Comparison of ENCODE assay signal across 23 cellular contexts in genomic region chr7:92159-92767, GRCh38.
DNase-seq lines count a peak whose midpoint lies in the region; ATAC-seq and TF ChIP-seq lines count a peak whose summit lies in the region.
"Had no signal": no experiment of that assay in that cellular context is flagged by ENCODE, and none has a peak within 500 bp of the region (broad histone marks: within the 10 kb centered on the region; RNA-seq: fewer than 3 reads in every experiment).

No MANE protein-coding gene starts in this region.

- POLR2A ChIA-PET in A673 (lab: Charles Lee; ENCODE audit: low non-redundant PET), result no interaction called here

- H3K27ac Mint-ChIP-seq in activated naive CD8-positive, alpha-beta T cell treated with anti-CD3 and anti-CD28 coated beads for 36 hours, result no peak overlapping the region
- H3K27ac Mint-ChIP-seq: activated CD4-positive, alpha-beta T cell treated with anti-CD3 and anti-CD28 coated beads, Interleukin-2, amount 10 ng/mL, durations not matched to agents 24 days and 14 days; activated naive CD4-positive, alpha-beta T cell treated with anti-CD3 and anti-CD28 coated beads, Interleukin-2, amount 10 ng/mL, durations not matched to agents 7 days and 5 days; mesothelial cell of epicardium; natural killer cell had no signal

- DNase-seq in A673 (ENCODE audit: low spot score) (peak; percentile 56), Daoy (ENCODE audit: low read depth) (peak; percentile 6), NCI-H345 (lab: John Stamatoyannopoulos, UW) (peak; percentile 14), coronary artery (ENCODE audit: low spot score) (peak; percentile 52), upper lobe of right lung (no peak)
- DNase-seq in activated effector memory CD4-positive, alpha-beta T cell treated with Interleukin-2 at 50 U/mL for 16 hours, result no peak
- no peak for DNase-seq in activated naive CD8-positive, alpha-beta T cell treated with anti-CD3 and anti-CD28 coated beads for 36 hours
- DNase-seq: activated CD4-positive, alpha-beta T cell treated with anti-CD3 and anti-CD28 coated beads, Interleukin-2, amount 10 ng/mL, durations not matched to agents 24 days and 14 days; activated naive CD4-positive, alpha-beta T cell treated with anti-CD3 and anti-CD28 coated beads, Interleukin-2, amount 10 ng/mL, durations not matched to agents 7 days and 5 days; activated T-cell treated with anti-CD3 and anti-CD28 coated beads, Interleukin-2, amount 50 U/mL, for 48 hours; gastrocnemius medialis; hippocampal formation; KG1; left ventricle myocardium inferior; natural killer cell; NCI-H2029 treated with DMSO at 0.1 percent for 48 hours; pancreas; stimulated activated naive CD8-positive, alpha-beta T cell treated with anti-CD3 and anti-CD28 coated beads, Interleukin-15, Interleukin-2, amounts not matched to agents 100 U/mL and 50 U/mL, for 24 hours had no signal

- H3K27me3 Mint-ChIP-seq in activated naive CD8-positive, alpha-beta T cell treated with anti-CD3 and anti-CD28 coated beads for 36 hours, result peaks cover 7% of the 10 kb centered on the region

- H3K36me3 Mint-ChIP-seq in activated naive CD8-positive, alpha-beta T cell treated with anti-CD3 and anti-CD28 coated beads for 36 hours, result no peaks in the 10 kb centered on the region
- H3K36me3 Mint-ChIP-seq: activated naive CD4-positive, alpha-beta T cell treated with anti-CD3 and anti-CD28 coated beads, Interleukin-2, amount 10 ng/mL, durations not matched to agents 7 days and 5 days; mesothelial cell of epicardium; natural killer cell had no signal

- no peak for ATAC-seq in HG03196 (IDR thresholded peaks at IDR 0.05; ENCODE audit: unreplicated experiment)
- no peak for ATAC-seq in upper lobe of right lung
- ATAC-seq: gastrocnemius medialis; natural killer cell; pancreas; right cardiac atrium; stimulated activated naive CD8-positive, alpha-beta T cell treated with anti-CD3 and anti-CD28 coated beads, Interleukin-15, Interleukin-2, amounts not matched to agents 100 U/mL and 50 U/mL, for 24 hours had no signal

- TF ChIP-seq CTCF in A673 (conservative IDR thresholded peaks at IDR 0.05; ENCODE audit: low read depth, low read length) (no peak), coronary artery (IDR thresholded peaks at IDR 0.05) (no peak), upper lobe of right lung (IDR thresholded peaks at IDR 0.05) (no peak)

- CTCF ChIA-PET in A673 (lab: Charles Lee), result no interaction called here

- no peak overlapping the region for H3K4me3 Mint-ChIP-seq in activated naive CD8-positive, alpha-beta T cell treated with anti-CD3 and anti-CD28 coated beads for 36 hours
- H3K4me3 Mint-ChIP-seq: activated CD4-positive, alpha-beta T cell treated with anti-CD3 and anti-CD28 coated beads, Interleukin-2, amount 10 ng/mL, durations not matched to agents 24 days and 14 days; activated naive CD4-positive, alpha-beta T cell treated with anti-CD3 and anti-CD28 coated beads, Interleukin-2, amount 10 ng/mL, durations not matched to agents 7 days and 5 days; mesothelial cell of epicardium; natural killer cell had no signal

- H3K36me3 ChIP-seq in A673 (ENCODE audit: insufficient read depth, low read length, poor library complexity, severe bottlenecking) (no peaks in the 10 kb centered on the region), upper lobe of right lung (no peaks in the 10 kb centered on the region)
- H3K36me3 ChIP-seq: gastrocnemius medialis, left ventricle myocardium inferior, pancreas had no signal

- H3K27ac ChIP-seq in A673 (ENCODE audit: low read depth, low read length, poor library complexity, severe bottlenecking) (no peak overlapping the region), coronary artery (no peak overlapping the region), upper lobe of right lung (no peak overlapping the region)
- H3K27ac ChIP-seq: C4-2B, gastrocnemius medialis, left ventricle myocardium inferior, pancreas, SK-N-MC had no signal

- intact Hi-C loops in A673 (cut with micrococcal nuclease; ENCODE audit: unreplicated experiment) (no loop called here), upper lobe of right lung (cut with DNase I) (no loop called here)

- H3K4me3 ChIP-seq in A673 (ENCODE audit: low read depth, low read length, poor library complexity, severe bottlenecking) (no peak overlapping the region), coronary artery (no peak overlapping the region), upper lobe of right lung (no peak overlapping the region)
- H3K4me3 ChIP-seq: gastrocnemius medialis, left ventricle myocardium inferior, pancreas, SK-N-MC had no signal

- H3K4me1 ChIP-seq in A673 (ENCODE audit: insufficient read depth, low read length, poor library complexity, severe bottlenecking), result peaks cover 16% of the 10 kb centered on the region
- H3K4me1 ChIP-seq in upper lobe of right lung, result peaks cover 10% of the 10 kb centered on the region

- no TSS peak for BruUV-seq in A673 (replicated peaks; lab: Mats Ljungman, UMichigan)

- H3K9me3 Mint-ChIP-seq in activated naive CD8-positive, alpha-beta T cell treated with anti-CD3 and anti-CD28 coated beads for 36 hours, result no peaks in the 10 kb centered on the region
- H3K9me3 Mint-ChIP-seq: activated CD4-positive, alpha-beta T cell treated with anti-CD3 and anti-CD28 coated beads, Interleukin-2, amount 10 ng/mL, durations not matched to agents 24 days and 14 days; activated naive CD4-positive, alpha-beta T cell treated with anti-CD3 and anti-CD28 coated beads, Interleukin-2, amount 10 ng/mL, durations not matched to agents 7 days and 5 days; natural killer cell had no signal

- peaks cover 9% of the 10 kb centered on the region for H3K4me1 Mint-ChIP-seq in activated naive CD8-positive, alpha-beta T cell treated with anti-CD3 and anti-CD28 coated beads for 36 hours

- H3K9me3 ChIP-seq in A673 (ENCODE audit: low read depth, low read length, poor library complexity, severe bottlenecking), result no peaks in the 10 kb centered on the region
- no peaks in the 10 kb centered on the region for H3K9me3 ChIP-seq in upper lobe of right lung
- H3K9me3 ChIP-seq: gastrocnemius medialis, pancreas had no signal

- H3K27me3 ChIP-seq in A673 (replicated peaks; ENCODE audit: insufficient read depth, low read depth, low read length, poor library complexity) (no peaks in the 10 kb centered on the region), upper lobe of right lung (no peaks in the 10 kb centered on the region)
- H3K27me3 ChIP-seq: gastrocnemius medialis, pancreas had no signal

Comparison
In these comparisons a context has a peak if more than half of its experiments do, and no peak if none do; other contexts are left out.
1. DNase-seq: peak in A673 (single experiment), Daoy (single experiment), NCI-H345 (single experiment) and coronary artery (single experiment); none in activated effector memory CD4-positive, alpha-beta T cell treated with Interleukin-2 at 50 U/mL for 16 hours (single experiment), activated naive CD8-positive, alpha-beta T cell treated with anti-CD3 and anti-CD28 coated beads for 36 hours (single experiment) and upper lobe of right lung (single experiment).